ENCODE assay signal across 1 cellular context in genomic region chr3:122383915-122384697, GRCh38.
TF ChIP-seq lines count a peak whose summit lies in the region.

TSS of gene FAM162A (plus strand) at chr3:122384182. CDS start at chr3:122384266, 84 bp downstream.

TF ChIP-seq in HEK293, 187 proteins besides CTCF, POLR2A, EP300 and RAD21 (continued from another document and continues in another):
- TF ChIP-seq PRDM10 (tag by site-specific recombination; IDR thresholded peaks at IDR 0.05), result peak; percentile 99
- TF ChIP-seq ZNF324 (tag by site-specific recombination; IDR thresholded peaks at IDR 0.05), result 0 out of 2 replicates have a peak, but pooled peaks have one; percentile 26
- TF ChIP-seq ZBTB26 (tag by site-specific recombination; optimal IDR thresholded peaks at IDR 0.05), result peak; percentile 78
- TF ChIP-seq ZSCAN18 (tag by site-specific recombination; IDR thresholded peaks at IDR 0.05), result no peak
- TF ChIP-seq ZNF350 (tag by site-specific recombination; IDR thresholded peaks at IDR 0.05), result no peak
- TF ChIP-seq ZFP69B (tag by site-specific recombination; IDR thresholded peaks at IDR 0.05), result no peak
- peak; percentile 71; the same call in 1 of the 2 replicates for TF ChIP-seq ZBTB6 (tag by site-specific recombination; IDR thresholded peaks at IDR 0.05)
- TF ChIP-seq KLF7 (tag by site-specific recombination; IDR thresholded peaks at IDR 0.05; ENCODE audit: borderline replicate concordance), result no peak
- no peak for TF ChIP-seq ZNF624 (tag by site-specific recombination; IDR thresholded peaks at IDR 0.05)
- TF ChIP-seq ZNF776 (tag by site-specific recombination; IDR thresholded peaks at IDR 0.05; ENCODE audit: borderline replicate concordance), result no peak
- no peak for TF ChIP-seq ZNF23 (tag by site-specific recombination; IDR thresholded peaks at IDR 0.05; ENCODE audit: borderline replicate concordance)
- no peak for TF ChIP-seq ZNF280D (tag by site-specific recombination; IDR thresholded peaks at IDR 0.05)
- TF ChIP-seq ZNF544 (tag by site-specific recombination; IDR thresholded peaks at IDR 0.05), result no peak
- peak; percentile 64 for TF ChIP-seq SP2 (tag by site-specific recombination; IDR thresholded peaks at IDR 0.05)
- no peak for TF ChIP-seq ZNF292 (tag by site-specific recombination; IDR thresholded peaks at IDR 0.05; ENCODE audit: borderline replicate concordance, low read depth)
- no peak for TF ChIP-seq MZF1 (tag by site-specific recombination; IDR thresholded peaks at IDR 0.05; ENCODE audit: borderline replicate concordance)
- 0 out of 2 replicates have a peak, but pooled peaks have one; percentile 30 for TF ChIP-seq ZNF391 (tag by site-specific recombination; IDR thresholded peaks at IDR 0.05; ENCODE audit: borderline replicate concordance, low read depth)
- peak; percentile 97 for TF ChIP-seq ZNF600 (tag by site-specific recombination; IDR thresholded peaks at IDR 0.05)
- peak; percentile 52; the same call in 1 of the 2 replicates for TF ChIP-seq ZNF792 (tag by site-specific recombination; IDR thresholded peaks at IDR 0.05)
- no peak for TF ChIP-seq ZNF529 (tag by site-specific recombination; IDR thresholded peaks at IDR 0.05; ENCODE audit: insufficient replicate concordance)
- peak; percentile 65 for TF ChIP-seq ZBTB17 (tag by site-specific recombination; IDR thresholded peaks at IDR 0.05)
- no peak for TF ChIP-seq GLI4 (tag by site-specific recombination; IDR thresholded peaks at IDR 0.05)
- TF ChIP-seq ZNF146 (tag by site-specific recombination; IDR thresholded peaks at IDR 0.05), result no peak
- TF ChIP-seq GLI2 (tag by site-specific recombination; IDR thresholded peaks at IDR 0.05; ENCODE audit: borderline replicate concordance, low read depth), result no peak
- TF ChIP-seq ZNF138 (tag by site-specific recombination; IDR thresholded peaks at IDR 0.05; ENCODE audit: borderline replicate concordance), result no peak
- no peak for TF ChIP-seq ZNF518A (tag by site-specific recombination; conservative IDR thresholded peaks at IDR 0.05; ENCODE audit: low read depth)
- no peak for TF ChIP-seq ZNF366 (tag by site-specific recombination; conservative IDR thresholded peaks at IDR 0.05)
- TF ChIP-seq ZFHX2 (tag by site-specific recombination; conservative IDR thresholded peaks at IDR 0.05), result peak; percentile 90
- TF ChIP-seq ZNF677 (tag by site-specific recombination; IDR thresholded peaks at IDR 0.05), result no peak
- TF ChIP-seq IKZF3 (tag by site-specific recombination; IDR thresholded peaks at IDR 0.05), result no peak
- no peak for TF ChIP-seq ZNF174 (tag by site-specific recombination; IDR thresholded peaks at IDR 0.05)
- no peak for TF ChIP-seq ZNF311 (tag by site-specific recombination; IDR thresholded peaks at IDR 0.05; ENCODE audit: borderline replicate concordance)
- TF ChIP-seq ZNF704 (tag by site-specific recombination; IDR thresholded peaks at IDR 0.05), result no peak
- peak; percentile 76 for TF ChIP-seq ZNF398 (tag by site-specific recombination; IDR thresholded peaks at IDR 0.05)
- no peak for TF ChIP-seq ZNF335 (tag by site-specific recombination; conservative IDR thresholded peaks at IDR 0.05)
- no peak for TF ChIP-seq PRDM6 (tag by site-specific recombination; IDR thresholded peaks at IDR 0.05)
- TF ChIP-seq TCF7L2 (IDR thresholded peaks at IDR 0.05; ENCODE audit: borderline replicate concordance, low read depth, low read length), result no peak
